8 cellular contexts compared by ENCODE assay signal in the genomic region with DNA sequence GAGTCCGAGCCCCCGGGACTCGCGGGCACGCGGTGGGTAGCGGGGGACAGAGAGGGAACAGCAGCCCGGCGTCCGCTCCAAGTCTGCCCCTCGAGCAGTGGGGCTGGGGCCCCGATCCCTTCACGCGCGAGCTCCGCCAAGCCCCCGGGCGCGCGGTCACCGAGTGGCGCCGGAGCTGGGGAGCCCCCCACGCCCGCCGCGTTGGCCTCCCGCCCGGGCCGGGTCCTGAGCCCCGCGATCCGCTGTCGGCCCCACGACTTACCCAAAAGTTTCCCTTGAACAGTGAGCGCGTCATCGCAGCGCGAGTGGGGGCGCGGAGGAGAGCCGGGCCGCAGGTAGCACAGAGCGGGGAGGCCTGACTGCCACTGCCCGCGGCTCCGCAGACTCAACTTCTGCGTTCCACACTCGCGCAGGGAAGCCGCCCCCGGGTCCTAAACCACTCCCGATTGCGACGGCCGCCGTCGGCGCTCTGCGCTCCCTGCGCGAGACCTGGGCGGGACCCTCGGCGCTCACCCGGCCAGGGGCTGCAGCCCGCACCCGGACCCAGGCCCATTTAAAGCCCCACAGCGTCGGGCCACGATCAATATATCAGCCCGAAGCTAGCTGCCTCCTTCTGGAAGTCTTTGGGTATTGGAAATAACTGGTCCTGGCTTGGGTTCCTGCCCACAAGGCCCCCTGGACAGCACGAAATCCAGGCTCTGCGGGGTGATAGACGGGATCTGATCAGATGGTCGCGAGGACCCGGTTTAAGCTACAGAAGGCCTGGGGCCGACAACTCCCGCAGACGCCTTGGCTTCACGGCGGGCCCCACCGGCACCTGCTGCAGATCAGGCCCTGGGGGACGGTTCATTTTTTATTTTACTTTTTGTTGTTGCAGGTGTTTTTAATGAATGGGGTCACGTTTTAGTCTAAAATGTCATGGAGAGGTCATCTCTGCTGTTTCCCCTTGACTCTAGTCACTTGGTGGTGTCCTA. TPM values are rescaled to one million over a fixed set of nuclear protein-coding genes. Genes with fewer than 3 reads are reported as not detected.
DNase-seq lines count a peak whose midpoint lies in the region; ATAC-seq and TF ChIP-seq lines count a peak whose summit lies in the region.

Gene PSTPIP2, minus strand, starts transcription at position 367 of the 974 bp plus-strand sequence. Its CDS starts 72 bp downstream, at position 295.

- no peak within 1 kb of the TSS for H3K27ac ChIP-seq in mucosa of rectum (ENCODE audit: low read depth in 2 of 2, low read length in 2 of 2)

- CTCF ChIA-PET in activated CD8-positive, alpha-beta memory T cell treated with anti-CD3 and anti-CD28 coated beads, Interleukin-2, amount 10 ng/mL, durations not matched to agents 7 days and 5 days (lab: Charles Lee), result interaction anchor here (1.0 to 5.3 kb wide), 15 partner anchors 11 to 410 kb away, joined by 3 to 50 read pairs (median 7); no protein-coding TSS in a partner anchor

- no peaks in the 10 kb centered on the region for H3K9me3 ChIP-seq in mucosa of rectum (ENCODE audit: control insufficient read depth in 2 of 2, low read length in 2 of 2)

- peaks cover 3% of the 10 kb centered on the region for H3K36me3 Mint-ChIP-seq in activated CD8-positive, alpha-beta memory T cell treated with anti-CD3 and anti-CD28 coated beads, Interleukin-2, amount 10 ng/mL, durations not matched to agents 7 days and 5 days
- H3K36me3 Mint-ChIP-seq in endothelial cell (ENCODE audit: low read depth, unreplicated experiment), result no peaks in the 10 kb centered on the region

- H3K36me3 ChIP-seq in mucosa of rectum (ENCODE audit: control insufficient read depth in 2 of 2, insufficient read depth in 2 of 2, low read length in 2 of 2), result no peaks in the 10 kb centered on the region

- no peak for TF ChIP-seq CTCF in GM10266 (IDR thresholded peaks at IDR 0.05; ENCODE audit: control insufficient read depth, insufficient read depth, low read depth, missing control alignments)
- no peak for TF ChIP-seq CTCF in endothelial cell (IDR thresholded peaks at IDR 0.05; ENCODE audit: unreplicated experiment)

- H3K27me3 ChIP-seq in mucosa of rectum (ENCODE audit: control insufficient read depth in 2 of 2, insufficient read depth in 2 of 2, low read length in 2 of 2), result peaks cover 0 to 2% of the 10 kb centered on the region in 2 donors

- H3K4me3 ChIP-seq in mucosa of rectum (ENCODE audit: low read length in 2 of 2), result peak within 1 kb of the TSS; percentile 69 to 78

- DNase-seq in GM10266 (ENCODE audit: extremely low spot score), result peak; percentile 67
- DNase-seq in NCI-H2171 (lab: John Stamatoyannopoulos, UW), result peak; percentile 27
- DNase-seq in activated CD8-positive, alpha-beta memory T cell treated with anti-CD3 and anti-CD28 coated beads, Interleukin-2, amount 10 ng/mL, durations not matched to agents 7 days and 5 days, result peak; percentile 74
- DNase-seq in endothelial cell (ENCODE audit: low spot score), result peak; percentile 62
- peak; percentile 45 to 46 for DNase-seq in stimulated activated CD8-positive, alpha-beta memory T cell treated with anti-CD3 and anti-CD28 coated beads, Interleukin-7, amount 100 ng/mL, for 1 hour (ENCODE audit: low read depth in 2 of 2)

- H3K27me3 Mint-ChIP-seq in activated CD8-positive, alpha-beta memory T cell treated with anti-CD3 and anti-CD28 coated beads, Interleukin-2, amount 10 ng/mL, durations not matched to agents 7 days and 5 days, result peaks cover 6% of the 10 kb centered on the region
- peaks cover 7% of the 10 kb centered on the region for H3K27me3 Mint-ChIP-seq in endothelial cell (ENCODE audit: unreplicated experiment)

- peak within 1 kb of the TSS; percentile 47 to 71 for H3K9ac ChIP-seq in mucosa of rectum (ENCODE audit: low read depth in 1 of 2, low read length in 2 of 2)

- H3K27ac Mint-ChIP-seq in activated CD8-positive, alpha-beta memory T cell treated with anti-CD3 and anti-CD28 coated beads, Interleukin-2, amount 10 ng/mL, durations not matched to agents 7 days and 5 days, result no peak within 1 kb of the TSS
- H3K27ac Mint-ChIP-seq in endothelial cell (ENCODE audit: unreplicated experiment), result no peak within 1 kb of the TSS

- peaks cover 32% of the 10 kb centered on the region for H3K4me1 Mint-ChIP-seq in activated CD8-positive, alpha-beta memory T cell treated with anti-CD3 and anti-CD28 coated beads, Interleukin-2, amount 10 ng/mL, durations not matched to agents 7 days and 5 days
- H3K4me1 Mint-ChIP-seq in endothelial cell (ENCODE audit: unreplicated experiment), result peaks cover 4% of the 10 kb centered on the region

- peak; percentile 70 for ATAC-seq in HG02588 (IDR thresholded peaks at IDR 0.05; ENCODE audit: unreplicated experiment)
- peak; percentile 80 for ATAC-seq in activated CD8-positive, alpha-beta memory T cell treated with anti-CD3 and anti-CD28 coated beads, Interleukin-2, amount 10 ng/mL, durations not matched to agents 7 days and 5 days
- no peak for ATAC-seq in HG02840 (IDR thresholded peaks at IDR 0.05; ENCODE audit: low FRiP score, unreplicated experiment)

- no peaks in the 10 kb centered on the region for H3K9me3 Mint-ChIP-seq in activated CD8-positive, alpha-beta memory T cell treated with anti-CD3 and anti-CD28 coated beads, Interleukin-2, amount 10 ng/mL, durations not matched to agents 7 days and 5 days (ENCODE audit: low read depth)
- no peaks in the 10 kb centered on the region for H3K9me3 Mint-ChIP-seq in endothelial cell (ENCODE audit: unreplicated experiment)

- H3K4me3 Mint-ChIP-seq in activated CD8-positive, alpha-beta memory T cell treated with anti-CD3 and anti-CD28 coated beads, Interleukin-2, amount 10 ng/mL, durations not matched to agents 7 days and 5 days, result peak within 1 kb of the TSS; percentile 72
- H3K4me3 Mint-ChIP-seq in endothelial cell (ENCODE audit: unreplicated experiment), result peak within 1 kb of the TSS; percentile 82

- H3K4me1 ChIP-seq in mucosa of rectum (ENCODE audit: control insufficient read depth in 2 of 2, insufficient read depth in 2 of 2, low read length in 2 of 2), result peaks cover 6 to 9% of the 10 kb centered on the region in 2 donors

RNA-seq across cellular contexts. Expression of gene PSTPIP2, which starts in this region (rescaled TPM):
- 10 to 100 TPM in 1 of 2 experiments, 1 to 10 TPM in 1; 4.1 to 16.1 TPM for total RNA-seq in activated CD8-positive, alpha-beta memory T cell treated with anti-CD3 and anti-CD28 coated beads, Interleukin-2, amount 10 ng/mL, durations not matched to agents 7 days and 5 days
- total RNA-seq in endothelial cell (ENCODE audit: unreplicated experiment), result 7.8 TPM
